Comparison of ENCODE assay signal across 24 cellular contexts in genomic region chr3:137854498-137855285, GRCh38.
"Had no signal": no experiment of that assay in that cellular context is flagged by ENCODE, and none has a peak within 500 bp of the region (broad histone marks: within the 10 kb centered on the region; RNA-seq: fewer than 3 reads in every experiment).

No MANE protein-coding gene starts in this region.

- H3K36me3 Mint-ChIP-seq: activated naive CD4-positive, alpha-beta T cell treated with anti-CD3 and anti-CD28 coated beads, Interleukin-2, amount 10 ng/mL, durations not matched to agents 7 days and 5 days; brain; memory B cell; naive thymus-derived CD4-positive, alpha-beta T cell had no signal

- H3K27ac ChIP-seq: dorsolateral prefrontal cortex, tibial artery, uterus had no signal

- H3K36me3 ChIP-seq: tibial artery, uterus had no signal

- DNase-seq: activated B cell treated with CpG ODN at 0.5 μM for 24 hours; activated CD4-positive, alpha-beta T cell treated with anti-CD3 and anti-CD28 coated beads for 4 hours; activated CD8-positive, alpha-beta T cell treated with anti-CD3 and anti-CD28 coated beads for 36 hours; activated effector memory CD4-positive, alpha-beta T cell treated with Interleukin-2 at 50 U/mL for 16 hours; activated naive CD4-positive, alpha-beta T cell treated with anti-CD3 and anti-CD28 coated beads, Interleukin-2, amount 10 ng/mL, durations not matched to agents 7 days and 5 days; activated naive CD8-positive, alpha-beta T cell treated with anti-CD3 and anti-CD28 coated beads, Interleukin-2, amount 50 U/mL, for 24 hours; activated T-cell treated with anti-CD3 and anti-CD28 coated beads, Interleukin-2, amount 50 U/mL, for 24 hours; anterior cingulate cortex; caudate nucleus; dorsolateral prefrontal cortex; erythroblast; foreskin melanocyte; glutamatergic neuron; hippocampal formation; naive thymus-derived CD4-positive, alpha-beta T cell; stimulated activated CD4-positive, alpha-beta T cell treated with anti-CD3 and anti-CD28 coated beads, Interleukin-12 subunit alpha, Interleukin-12 subunit beta, amount 100 ng/mL, for 4 hours; stimulated activated CD4-positive, alpha-beta T cell treated with anti-CD3 and anti-CD28 coated beads, Interleukin-1b, Interleukin-23, amount 100 ng/mL, for 48 hours; stimulated activated naive CD8-positive, alpha-beta T cell treated with anti-CD3 and anti-CD28 coated beads, Interleukin-15, Interleukin-2, amounts not matched to agents 100 U/mL and 50 U/mL, for 24 hours; substantia nigra; tibial artery; uterus had no signal

- H3K27ac Mint-ChIP-seq: activated B cell treated with CpG ODN at 0.5 μM for 24 hours; activated CD8-positive, alpha-beta T cell treated with anti-CD3 and anti-CD28 coated beads for 36 hours; activated naive CD4-positive, alpha-beta T cell treated with anti-CD3 and anti-CD28 coated beads, Interleukin-2, amount 10 ng/mL, durations not matched to agents 7 days and 5 days; activated naive CD8-positive, alpha-beta T cell treated with anti-CD3 and anti-CD28 coated beads, Interleukin-2, amount 50 U/mL, for 24 hours; activated T-cell treated with anti-CD3 and anti-CD28 coated beads, Interleukin-2, amount 50 U/mL, for 24 hours; memory B cell; naive thymus-derived CD4-positive, alpha-beta T cell; T-helper 2 cell treated with Interferon-gamma antibody and Interleukin-4, amounts not matched to agents 5 μg/mL and 100 μg/mL, for 36 hours had no signal

- H3K27me3 Mint-ChIP-seq: activated B cell treated with CpG ODN at 0.5 μM for 24 hours; activated naive CD4-positive, alpha-beta T cell treated with anti-CD3 and anti-CD28 coated beads, Interleukin-2, amount 10 ng/mL, durations not matched to agents 7 days and 5 days; activated T-cell treated with anti-CD3 and anti-CD28 coated beads, Interleukin-2, amount 50 U/mL, for 24 hours had no signal

- H3K4me1 Mint-ChIP-seq: activated B cell treated with CpG ODN at 0.5 μM for 24 hours; activated naive CD4-positive, alpha-beta T cell treated with anti-CD3 and anti-CD28 coated beads, Interleukin-2, amount 10 ng/mL, durations not matched to agents 7 days and 5 days; activated naive CD8-positive, alpha-beta T cell treated with anti-CD3 and anti-CD28 coated beads, Interleukin-2, amount 50 U/mL, for 24 hours; memory B cell; naive thymus-derived CD4-positive, alpha-beta T cell had no signal

- H3K9me3 ChIP-seq: tibial artery, uterus had no signal

- ATAC-seq: activated CD8-positive, alpha-beta T cell treated with anti-CD3 and anti-CD28 coated beads for 36 hours; activated naive CD8-positive, alpha-beta T cell treated with anti-CD3 and anti-CD28 coated beads, Interleukin-2, amount 50 U/mL, for 24 hours; naive thymus-derived CD4-positive, alpha-beta T cell; stimulated activated naive CD8-positive, alpha-beta T cell treated with anti-CD3 and anti-CD28 coated beads, Interleukin-15, Interleukin-2, amounts not matched to agents 100 U/mL and 50 U/mL, for 24 hours had no signal

- H3K4me3 Mint-ChIP-seq: activated B cell treated with CpG ODN at 0.5 μM for 24 hours; activated CD8-positive, alpha-beta T cell treated with anti-CD3 and anti-CD28 coated beads for 36 hours; activated naive CD4-positive, alpha-beta T cell treated with anti-CD3 and anti-CD28 coated beads, Interleukin-2, amount 10 ng/mL, durations not matched to agents 7 days and 5 days; activated naive CD8-positive, alpha-beta T cell treated with anti-CD3 and anti-CD28 coated beads, Interleukin-2, amount 50 U/mL, for 24 hours; activated T-cell treated with anti-CD3 and anti-CD28 coated beads, Interleukin-2, amount 50 U/mL, for 24 hours; memory B cell; naive thymus-derived CD4-positive, alpha-beta T cell; T-helper 2 cell treated with Interferon-gamma antibody and Interleukin-4, amounts not matched to agents 5 μg/mL and 100 μg/mL, for 36 hours had no signal

- H3K4me1 ChIP-seq: tibial artery, uterus had no signal

- H3K27me3 ChIP-seq: tibial artery, uterus had no signal

- H3K9me3 Mint-ChIP-seq: activated naive CD8-positive, alpha-beta T cell treated with anti-CD3 and anti-CD28 coated beads, Interleukin-2, amount 50 U/mL, for 24 hours; activated T-cell treated with anti-CD3 and anti-CD28 coated beads, Interleukin-2, amount 50 U/mL, for 24 hours; brain; memory B cell; T-helper 2 cell treated with Interferon-gamma antibody and Interleukin-4, amounts not matched to agents 5 μg/mL and 100 μg/mL, for 36 hours had no signal

- H3K4me3 ChIP-seq: dorsolateral prefrontal cortex, tibial artery, uterus had no signal
